ENCODE assay signal across 37 cellular contexts in the genomic region with DNA sequence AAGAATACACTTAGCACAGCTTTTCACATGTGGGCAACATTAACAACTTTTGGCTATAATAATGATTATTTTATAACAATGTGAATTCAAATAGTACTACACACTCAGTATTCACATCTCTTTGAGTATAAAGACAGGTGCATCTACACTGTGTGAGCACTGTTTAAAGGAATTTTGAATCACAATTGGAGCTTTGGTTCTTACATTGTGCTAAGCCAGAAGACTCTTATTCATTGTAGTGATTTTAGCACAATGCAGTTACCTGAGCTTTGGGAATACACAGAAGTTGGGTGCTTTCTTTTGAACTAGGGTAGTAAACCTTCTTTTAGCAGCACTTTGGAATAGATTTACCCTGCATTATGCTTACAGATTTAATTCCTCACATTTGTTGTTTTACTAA. TPM values are rescaled to one million over a fixed set of nuclear protein-coding genes. Genes with fewer than 3 reads are reported as not detected.
"Had no signal": no experiment of that assay in that cellular context is flagged by ENCODE, and none has a peak within 500 bp of the region (broad histone marks: within the 10 kb centered on the region; RNA-seq: fewer than 3 reads in every experiment).

No MANE protein-coding gene starts in this region.

- H3K4me3 Mint-ChIP-seq: activated naive CD4-positive, alpha-beta T cell treated with anti-CD3 and anti-CD28 coated beads for 36 hours; activated naive CD4-positive, alpha-beta T cell treated with anti-CD3 and anti-CD28 coated beads, Interleukin-2, amount 10 ng/mL, durations not matched to agents 7 days and 5 days; activated naive CD4-positive, alpha-beta T cell treated with anti-CD3 and anti-CD28 coated beads, Interleukin-2, amount 50 U/mL, for 24 hours; activated naive CD8-positive, alpha-beta T cell; activated naive CD8-positive, alpha-beta T cell treated with anti-CD3 and anti-CD28 coated beads for 36 hours; activated naive CD8-positive, alpha-beta T cell treated with anti-CD3 and anti-CD28 coated beads, Interleukin-2, amount 10 ng/mL, durations not matched to agents 7 days and 5 days; activated naive CD8-positive, alpha-beta T cell treated with anti-CD3 and anti-CD28 coated beads, Interleukin-2, amount 50 U/mL, for 24 hours; activated T-cell treated with anti-CD3 and anti-CD28 coated beads, Interleukin-2, amount 50 U/mL, for 24 hours; activated T-cell treated with anti-CD3 and anti-CD28 coated beads, Interleukin-2, amount 50 U/mL, for 4 hours; activated T-cell treated with anti-CD3 and anti-CD28 coated beads, Interleukin-2, amount 50 U/mL, for 72 hours; activated T-helper 1 cell treated with anti-CD3 and anti-CD28 coated beads, Interleukin-12 subunit alpha, Interleukin-12 subunit beta, Interleukin-2, Interleukin-4 antibody, amounts not matched to agents 30 ng/mL and 10 ng/mL and 1 ng/mL, durations not matched to agents 14 hours and 24 hours and 36 hours; activated T-helper 17 cell treated with anti-CD3 and anti-CD28 coated beads, Interleukin-2, amount 50 U/mL, for 72 hours; brain; central memory CD8-positive, alpha-beta T cell had no signal

- H3K9me3 Mint-ChIP-seq: activated naive CD4-positive, alpha-beta T cell treated with anti-CD3 and anti-CD28 coated beads for 36 hours; activated naive CD4-positive, alpha-beta T cell treated with anti-CD3 and anti-CD28 coated beads, Interleukin-2, amount 10 ng/mL, durations not matched to agents 7 days and 5 days; activated naive CD4-positive, alpha-beta T cell treated with anti-CD3 and anti-CD28 coated beads, Interleukin-2, amount 50 U/mL, for 24 hours; activated naive CD8-positive, alpha-beta T cell treated with anti-CD3 and anti-CD28 coated beads for 36 hours; activated naive CD8-positive, alpha-beta T cell treated with anti-CD3 and anti-CD28 coated beads, Interleukin-2, amount 10 ng/mL, durations not matched to agents 7 days and 5 days; activated T-cell treated with anti-CD3 and anti-CD28 coated beads, Interleukin-2, amount 50 U/mL, for 24 hours; activated T-cell treated with anti-CD3 and anti-CD28 coated beads, Interleukin-2, amount 50 U/mL, for 4 hours; activated T-helper 1 cell treated with anti-CD3 and anti-CD28 coated beads, Interleukin-12 subunit alpha, Interleukin-12 subunit beta, Interleukin-2, Interleukin-4 antibody, amounts not matched to agents 30 ng/mL and 10 ng/mL and 1 ng/mL, durations not matched to agents 14 hours and 24 hours and 36 hours; activated T-helper 17 cell treated with anti-CD3 and anti-CD28 coated beads, Interleukin-2, amount 50 U/mL, for 72 hours; activated T-helper 2 cell treated with anti-CD3 and anti-CD28 coated beads, Interferon-gamma antibody, Interleukin-2, Interleukin-4, amounts not matched to agents 10 μg/mL and 5 μg/mL and 100 μg/mL, durations not matched to agents 14 hours and 24 hours and 36 hours; brain had no signal

- H3K27me3 Mint-ChIP-seq: activated naive CD4-positive, alpha-beta T cell treated with anti-CD3 and anti-CD28 coated beads, Interleukin-2, amount 10 ng/mL, durations not matched to agents 7 days and 5 days; activated naive CD4-positive, alpha-beta T cell treated with anti-CD3 and anti-CD28 coated beads, Interleukin-2, amount 50 U/mL, for 24 hours; activated naive CD8-positive, alpha-beta T cell; activated naive CD8-positive, alpha-beta T cell treated with anti-CD3 and anti-CD28 coated beads for 36 hours; activated naive CD8-positive, alpha-beta T cell treated with anti-CD3 and anti-CD28 coated beads, Interleukin-2, amount 10 ng/mL, durations not matched to agents 7 days and 5 days; activated naive CD8-positive, alpha-beta T cell treated with anti-CD3 and anti-CD28 coated beads, Interleukin-2, amount 50 U/mL, for 24 hours; activated T-cell treated with anti-CD3 and anti-CD28 coated beads, Interleukin-2, amount 50 U/mL, for 24 hours; activated T-helper 17 cell treated with anti-CD3 and anti-CD28 coated beads, Interleukin-2, amount 50 U/mL, for 72 hours; brain; central memory CD8-positive, alpha-beta T cell had no signal

- H3K36me3 ChIP-seq: adrenal gland, ascending aorta, brain microvascular endothelial cell, breast epithelium, cardiac muscle cell had no signal

- DNase-seq: activated effector memory CD4-positive, alpha-beta T cell treated with anti-CD3 and anti-CD28 coated beads, Interleukin-2, amount 50 U/mL, for 16 hours; activated effector memory CD4-positive, alpha-beta T cell treated with Interleukin-2 at 50 U/mL for 16 hours; activated gamma-delta T cell; activated gamma-delta T cell treated with Interleukin-2 at 50 U/mL for 16 hours; activated naive CD4-positive, alpha-beta T cell; activated naive CD4-positive, alpha-beta T cell treated with anti-CD3 and anti-CD28 coated beads for 36 hours; activated naive CD4-positive, alpha-beta T cell treated with anti-CD3 and anti-CD28 coated beads, Interleukin-2, amount 10 ng/mL, durations not matched to agents 7 days and 5 days; activated naive CD4-positive, alpha-beta T cell treated with anti-CD3 and anti-CD28 coated beads, Interleukin-2, amount 50 U/mL, for 16 hours; activated naive CD4-positive, alpha-beta T cell treated with Interleukin-2 at 50 U/mL for 16 hours; activated naive CD8-positive, alpha-beta T cell treated with anti-CD3 and anti-CD28 coated beads for 36 hours; activated naive CD8-positive, alpha-beta T cell treated with anti-CD3 and anti-CD28 coated beads, Interleukin-2, amount 10 ng/mL, durations not matched to agents 7 days and 5 days; activated naive CD8-positive, alpha-beta T cell treated with anti-CD3 and anti-CD28 coated beads, Interleukin-2, amount 50 U/mL, for 24 hours; activated T-cell treated with anti-CD3 and anti-CD28 coated beads, Interleukin-2, amount 50 U/mL, for 24 hours; activated T-cell treated with anti-CD3 and anti-CD28 coated beads, Interleukin-2, amount 50 U/mL, for 4 hours; activated T-cell treated with anti-CD3 and anti-CD28 coated beads, Interleukin-2, amount 50 U/mL, for 48 hours; activated T-cell treated with anti-CD3 and anti-CD28 coated beads, Interleukin-2, amount 50 U/mL, for 72 hours; adrenal gland; amniotic stem cell; amygdala; anterior cingulate cortex; aorta; body of pancreas; brain microvascular endothelial cell; caudate nucleus; central memory CD4-positive, alpha-beta T cell; cerebellar nuclear complex had no signal

- H3K9me3 ChIP-seq: adrenal gland, ascending aorta, body of pancreas, breast epithelium had no signal

- ATAC-seq: activated naive CD4-positive, alpha-beta T cell treated with anti-CD3 and anti-CD28 coated beads, Interleukin-2, amount 50 U/mL, for 72 hours; activated naive CD8-positive, alpha-beta T cell treated with anti-CD3 and anti-CD28 coated beads, Interleukin-2, amount 50 U/mL, for 24 hours; activated T-cell treated with anti-CD3 and anti-CD28 coated beads, Interleukin-2, amount 50 U/mL, for 4 hours; activated T-cell treated with anti-CD3 and anti-CD28 coated beads, Interleukin-2, amount 50 U/mL, for 72 hours; activated T-helper 17 cell treated with anti-CD3 and anti-CD28 coated beads, Interleukin-2, amount 50 U/mL, for 72 hours; body of pancreas had no signal

- H3K4me1 Mint-ChIP-seq: activated naive CD4-positive, alpha-beta T cell treated with anti-CD3 and anti-CD28 coated beads, Interleukin-2, amount 10 ng/mL, durations not matched to agents 7 days and 5 days; activated naive CD4-positive, alpha-beta T cell treated with anti-CD3 and anti-CD28 coated beads, Interleukin-2, amount 50 U/mL, for 24 hours; activated naive CD8-positive, alpha-beta T cell treated with anti-CD3 and anti-CD28 coated beads for 36 hours; activated naive CD8-positive, alpha-beta T cell treated with anti-CD3 and anti-CD28 coated beads, Interleukin-2, amount 10 ng/mL, durations not matched to agents 7 days and 5 days; activated naive CD8-positive, alpha-beta T cell treated with anti-CD3 and anti-CD28 coated beads, Interleukin-2, amount 50 U/mL, for 24 hours; activated T-helper 17 cell treated with anti-CD3 and anti-CD28 coated beads, Interleukin-2, amount 50 U/mL, for 72 hours; brain; central memory CD8-positive, alpha-beta T cell had no signal

- H3K36me3 Mint-ChIP-seq: activated naive CD4-positive, alpha-beta T cell treated with anti-CD3 and anti-CD28 coated beads, Interleukin-2, amount 10 ng/mL, durations not matched to agents 7 days and 5 days; activated naive CD4-positive, alpha-beta T cell treated with anti-CD3 and anti-CD28 coated beads, Interleukin-2, amount 50 U/mL, for 24 hours; activated naive CD4-positive, alpha-beta T cell treated with anti-CD3 and anti-CD28 coated beads, Interleukin-2, amount 50 U/mL, for 72 hours; activated naive CD8-positive, alpha-beta T cell; activated naive CD8-positive, alpha-beta T cell treated with anti-CD3 and anti-CD28 coated beads for 36 hours; activated naive CD8-positive, alpha-beta T cell treated with anti-CD3 and anti-CD28 coated beads, Interleukin-2, amount 10 ng/mL, durations not matched to agents 7 days and 5 days; brain had no signal

- H3K27ac Mint-ChIP-seq: activated naive CD4-positive, alpha-beta T cell treated with anti-CD3 and anti-CD28 coated beads for 36 hours; activated naive CD4-positive, alpha-beta T cell treated with anti-CD3 and anti-CD28 coated beads, Interleukin-2, amount 10 ng/mL, durations not matched to agents 7 days and 5 days; activated naive CD4-positive, alpha-beta T cell treated with anti-CD3 and anti-CD28 coated beads, Interleukin-2, amount 50 U/mL, for 24 hours; activated naive CD4-positive, alpha-beta T cell treated with anti-CD3 and anti-CD28 coated beads, Interleukin-2, amount 50 U/mL, for 72 hours; activated naive CD8-positive, alpha-beta T cell; activated naive CD8-positive, alpha-beta T cell treated with anti-CD3 and anti-CD28 coated beads for 36 hours; activated naive CD8-positive, alpha-beta T cell treated with anti-CD3 and anti-CD28 coated beads, Interleukin-2, amount 10 ng/mL, durations not matched to agents 7 days and 5 days; activated naive CD8-positive, alpha-beta T cell treated with anti-CD3 and anti-CD28 coated beads, Interleukin-2, amount 50 U/mL, for 24 hours; activated T-cell treated with anti-CD3 and anti-CD28 coated beads, Interleukin-2, amount 50 U/mL, for 24 hours; activated T-cell treated with anti-CD3 and anti-CD28 coated beads, Interleukin-2, amount 50 U/mL, for 72 hours; activated T-helper 1 cell treated with anti-CD3 and anti-CD28 coated beads, Interleukin-12 subunit alpha, Interleukin-12 subunit beta, Interleukin-2, Interleukin-4 antibody, amounts not matched to agents 30 ng/mL and 10 ng/mL and 1 ng/mL, durations not matched to agents 14 hours and 24 hours and 36 hours; activated T-helper 17 cell treated with anti-CD3 and anti-CD28 coated beads, Interleukin-2, amount 50 U/mL, for 72 hours; activated T-helper 2 cell treated with anti-CD3 and anti-CD28 coated beads, Interferon-gamma antibody, Interleukin-2, Interleukin-4, amounts not matched to agents 10 μg/mL and 5 μg/mL and 100 μg/mL, durations not matched to agents 14 hours and 24 hours and 36 hours; brain had no signal

- H3K27me3 ChIP-seq: adrenal gland, ascending aorta, body of pancreas, brain microvascular endothelial cell, breast epithelium, cardiac muscle cell had no signal

- H3K27ac ChIP-seq: adrenal gland, ascending aorta, body of pancreas, brain microvascular endothelial cell, breast epithelium, cardiac muscle cell had no signal

- H3K4me1 ChIP-seq: adrenal gland, ascending aorta, body of pancreas, breast epithelium had no signal

- H3K4me3 ChIP-seq: adrenal gland, ascending aorta, body of pancreas, breast epithelium, cardiac muscle cell had no signal

RNA-seq across cellular contexts. Expression of gene RIMS1, which starts 20.5 kb away (rescaled TPM):
- total RNA-seq: activated naive CD4-positive, alpha-beta T cell treated with anti-CD3 and anti-CD28 coated beads for 36 hours; activated naive CD4-positive, alpha-beta T cell treated with anti-CD3 and anti-CD28 coated beads, Interleukin-2, amount 50 U/mL, for 72 hours; activated naive CD8-positive, alpha-beta T cell treated with anti-CD3 and anti-CD28 coated beads for 36 hours; activated naive CD8-positive, alpha-beta T cell treated with anti-CD3 and anti-CD28 coated beads, Interleukin-2, amount 10 ng/mL, durations not matched to agents 7 days and 5 days; activated T-cell treated with anti-CD3 and anti-CD28 coated beads, Interleukin-2, amount 50 U/mL, for 4 hours; activated T-cell treated with anti-CD3 and anti-CD28 coated beads, Interleukin-2, amount 50 U/mL, for 72 hours; activated T-helper 1 cell treated with anti-CD3 and anti-CD28 coated beads, Interleukin-12 subunit alpha, Interleukin-12 subunit beta, Interleukin-2, Interleukin-4 antibody, amounts not matched to agents 30 ng/mL and 10 ng/mL and 1 ng/mL, durations not matched to agents 14 hours and 24 hours and 36 hours; activated T-helper 17 cell treated with anti-CD3 and anti-CD28 coated beads, Interleukin-2, amount 50 U/mL, for 72 hours; activated T-helper 2 cell treated with anti-CD3 and anti-CD28 coated beads, Interferon-gamma antibody, Interleukin-2, Interleukin-4, amounts not matched to agents 10 μg/mL and 5 μg/mL and 100 μg/mL, durations not matched to agents 14 hours and 24 hours and 36 hours; ascending aorta had no signal
